Comparison of ENCODE assay signal across 21 cellular contexts in the genomic region with DNA sequence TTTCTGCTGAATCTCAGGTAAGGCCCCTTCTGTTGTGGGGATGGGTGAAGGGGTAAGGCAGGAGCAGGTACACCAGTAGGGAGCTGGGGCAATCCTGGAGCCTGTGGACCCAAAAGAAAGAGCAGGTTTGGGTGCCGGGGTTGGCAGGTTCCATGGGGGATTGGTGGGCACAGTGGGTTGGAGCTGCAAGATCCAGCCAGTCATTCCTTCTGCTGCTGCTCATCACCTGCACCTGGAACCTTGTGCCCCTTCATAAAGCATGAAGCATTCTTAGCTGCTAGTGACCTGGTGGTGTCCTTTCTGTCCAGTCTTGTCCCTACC. TPM values are rescaled to one million over a fixed set of nuclear protein-coding genes. Genes with fewer than 3 reads are reported as not detected.
DNase-seq lines count a peak whose midpoint lies in the region; ATAC-seq and TF ChIP-seq lines count a peak whose summit lies in the region.
"Had no signal": no experiment of that assay in that cellular context is flagged by ENCODE, and none has a peak within 500 bp of the region (broad histone marks: within the 10 kb centered on the region; RNA-seq: fewer than 3 reads in every experiment).

No MANE protein-coding gene starts in this region.

- H3K4me1 Mint-ChIP-seq in endodermal cell = no peaks in the 10 kb centered on the region
- H3K4me1 Mint-ChIP-seq: CD14-positive monocyte; CD8-positive, alpha-beta memory T cell had no signal

- no peaks in the 10 kb centered on the region for H3K36me3 Mint-ChIP-seq in endodermal cell (ENCODE audit: low read depth)
- H3K36me3 Mint-ChIP-seq: CD14-positive monocyte; CD8-positive, alpha-beta memory T cell had no signal

- H3K36me3 ChIP-seq in heart right ventricle (no peaks in the 10 kb centered on the region), heart left ventricle (no peaks in the 10 kb centered on the region), endodermal cell (ENCODE audit: control insufficient read depth, insufficient read depth, low read length) (no peaks in the 10 kb centered on the region), neuronal stem cell (replicated peaks in 1 of 2; ENCODE audit: control insufficient read depth in 2 of 2, insufficient read depth in 2 of 2, low read length in 2 of 2) (peaks cover 0 to 8% of the 10 kb centered on the region in 2 donors)
- H3K36me3 ChIP-seq: BE2C had no signal

- DNase-seq in heart right ventricle (no peak), heart left ventricle (no peak), endodermal cell (peak; percentile 17), neuronal stem cell (ENCODE audit: low spot score) (no peak), RWPE1 (ENCODE audit: low spot score) (no peak), lower leg skin (ENCODE audit: low spot score in 2 of 2) (no peak)
- DNase-seq: BE2C; CD8-positive, alpha-beta memory T cell; DMS 273 treated with DMSO at 0.1 percent for 48 hours; DMS79 treated with DMSO at 0.1 percent for 48 hours; GF-D8; HCEC 1CT; MM.1S; NCI-H2081; NCI-H2171; NCI-H510A; NCI-H69 had no signal

- TF ChIP-seq POLR2A in heart left ventricle (IDR thresholded peaks at IDR 0.05) = no peak
- no peak for TF ChIP-seq POLR2A in lower leg skin (IDR thresholded peaks at IDR 0.05)

- intact Hi-C loops in heart right ventricle (cut with DNase I) = loop anchor here in 1 of 10 donors (10.0 kb wide), 2 partner anchors 72 to 142 kb away; no protein-coding TSS in a partner anchor
- intact Hi-C loops in heart left ventricle (cut with DNase I) = loop anchor here in 2 of 10 donors (5.0 to 10.0 kb wide), 2 partner anchors 142 to 145 kb away; no protein-coding TSS in a partner anchor
- intact Hi-C loops in lower leg skin (cut with DNase I; ENCODE audit: low total_unique reads) = no loop called here

- peaks cover 10% of the 10 kb centered on the region for H3K27me3 Mint-ChIP-seq in endodermal cell (ENCODE audit: insufficient read depth)

- H2BK15ac ChIP-seq in neuronal stem cell (ENCODE audit: low read length) = no peak overlapping the region

- no peak overlapping the region for H2AFZ ChIP-seq in neuronal stem cell (ENCODE audit: low read length)
- H2AFZ ChIP-seq: GM23338 had no signal

- H3K4me1 ChIP-seq in heart right ventricle (peaks cover 4 to 68% (median 34%) of the 10 kb centered on the region in 9 donors), heart left ventricle (peaks cover 0 to 67% (median 15%) of the 10 kb centered on the region in 12 donors), endodermal cell (ENCODE audit: control insufficient read depth, insufficient read depth, low read length) (no peaks in the 10 kb centered on the region), neuronal stem cell (ENCODE audit: control insufficient read depth in 2 of 2, insufficient read depth in 1 of 2, low read depth in 1 of 2, low read length in 2 of 2) (peaks cover 0 to 7% of the 10 kb centered on the region in 2 donors)
- H3K4me1 ChIP-seq: BE2C had no signal

- H3K14ac ChIP-seq in neuronal stem cell (ENCODE audit: low read length) = no peak overlapping the region

- H2AK5ac ChIP-seq in neuronal stem cell (ENCODE audit: low read depth, low read length) = no peak overlapping the region

- H3K9me3 ChIP-seq in heart right ventricle = peaks cover 0 to 23% (median 3%) of the 10 kb centered on the region in 11 donors
- H3K9me3 ChIP-seq in heart left ventricle = peaks cover 0 to 24% (median 6%) of the 10 kb centered on the region in 12 donors
- H3K9me3 ChIP-seq in endodermal cell (ENCODE audit: control insufficient read depth, low read length) = no peaks in the 10 kb centered on the region
- H3K9me3 ChIP-seq in neuronal stem cell (replicated peaks in 1 of 2; ENCODE audit: control insufficient read depth in 2 of 2, insufficient read depth in 1 of 2, low read depth in 1 of 2, low read length in 2 of 2) = peaks cover 0 to 6% of the 10 kb centered on the region in 2 donors
- H3K9me3 ChIP-seq: BE2C had no signal

- no peak overlapping the region for H4K8ac ChIP-seq in neuronal stem cell (ENCODE audit: low read depth, low read length)

- H3K79me1 ChIP-seq in neuronal stem cell (ENCODE audit: low read depth, low read length) = peaks cover 9% of the 10 kb centered on the region

- H2BK5ac ChIP-seq in neuronal stem cell (ENCODE audit: low read length) = no peak overlapping the region

- peak overlapping the region; percentile 19 for H3K18ac ChIP-seq in neuronal stem cell (ENCODE audit: low read length)

- POLR2A ChIA-PET in RWPE1 (lab: Yijun Ruan, JAX; ENCODE audit: low non-redundant PET) = no interaction called here

- H3K27me3 ChIP-seq in heart right ventricle = no peaks in the 10 kb centered on the region
- no peaks in the 10 kb centered on the region for H3K27me3 ChIP-seq in heart left ventricle
- no peaks in the 10 kb centered on the region for H3K27me3 ChIP-seq in endodermal cell (ENCODE audit: control insufficient read depth, insufficient read depth, low read length, poor library complexity, severe bottlenecking)
- no peaks in the 10 kb centered on the region for H3K27me3 ChIP-seq in neuronal stem cell (ENCODE audit: control insufficient read depth in 3 of 3, insufficient read depth in 3 of 3, low read depth in 1 of 3, low read length in 3 of 3)
- H3K27me3 ChIP-seq: BE2C had no signal

- H3K4me3 Mint-ChIP-seq in endodermal cell = no peak overlapping the region
- H3K4me3 Mint-ChIP-seq: CD14-positive monocyte; CD8-positive, alpha-beta memory T cell; GM23338 had no signal

- H2BK120ac ChIP-seq in neuronal stem cell (ENCODE audit: low read depth, low read length) = no peak overlapping the region

- no peak for TF ChIP-seq CTCF in heart right ventricle (IDR thresholded peaks at IDR 0.05)
- TF ChIP-seq CTCF in heart left ventricle (IDR thresholded peaks at IDR 0.05) = no peak
- no peak for TF ChIP-seq CTCF in endodermal cell (conservative IDR thresholded peaks at IDR 0.05)
- no peak for TF ChIP-seq CTCF in RWPE1 (conservative IDR thresholded peaks at IDR 0.05; ENCODE audit: low read depth)
- no peak for TF ChIP-seq CTCF in lower leg skin (IDR thresholded peaks at IDR 0.05)

- peaks cover 13% of the 10 kb centered on the region for H3K9me3 Mint-ChIP-seq in endodermal cell

- 85% methylated on average over 1 of the region's 1 CpG for WGBS in heart right ventricle, 2 donors
- WGBS in heart left ventricle, 4 donors = 88 to 100% (median 95%) methylated on average over 1 of the region's 1 CpG
- 100% methylated on average over 1 of the region's 1 CpG; no CpG with 5 or more reads in 1 of the 2 experiments for WGBS in endodermal cell (ENCODE audit: insufficient coverage in 1 of 2, insufficient read length in 1 of 2), 2 experiments
- no CpG with 5 or more reads among the region's 1 CpG for WGBS in neuronal stem cell (ENCODE audit: extremely low coverage in 2 of 2, insufficient read length in 2 of 2, insufficient replicate concordance in 1 of 2), 2 donors
- WGBS in lower leg skin, 2 donors = 86 to 94% methylated on average over 1 of the region's 1 CpG

- H3K27ac ChIP-seq in heart right ventricle = peak overlapping the region in 6 of 10 donors; percentile 34 to 58 (median 44)
- peak overlapping the region in 3 of 12 donors; percentile 58 to 83 (median 61) for H3K27ac ChIP-seq in heart left ventricle
- H3K27ac ChIP-seq in endodermal cell (ENCODE audit: low read depth, low read length) = no peak overlapping the region
- H3K27ac ChIP-seq in neuronal stem cell (replicated peaks; ENCODE audit: low read length) = no peak overlapping the region
- H3K27ac ChIP-seq in RWPE1 = no peak overlapping the region
- H3K27ac ChIP-seq: KMS-11 had no signal

- H3K4me2 ChIP-seq in neuronal stem cell (ENCODE audit: insufficient read depth, low read length, poor library complexity, severe bottlenecking) = no peak overlapping the region
- H3K4me2 ChIP-seq: GM23338, KMS-11 had no signal

- no peak overlapping the region for H4K91ac ChIP-seq in neuronal stem cell (ENCODE audit: low read depth, low read length, poor library complexity)

- no peak overlapping the region for H2BK12ac ChIP-seq in neuronal stem cell (ENCODE audit: low read length)

- ATAC-seq in heart right ventricle (peak in 3 of 8 donors; percentile 6 to 14 (median 10)), heart left ventricle (no peak), HG02678 (IDR thresholded peaks at IDR 0.05; ENCODE audit: unreplicated experiment) (no peak)
- ATAC-seq: GM23338 had no signal

- H3K4me3 ChIP-seq in heart right ventricle = no peak overlapping the region
- no peak overlapping the region for H3K4me3 ChIP-seq in heart left ventricle
- no peak overlapping the region for H3K4me3 ChIP-seq in endodermal cell (ENCODE audit: low read length)
- no peak overlapping the region for H3K4me3 ChIP-seq in neuronal stem cell (ENCODE audit: low read length in 2 of 2)
- no peak overlapping the region for H3K4me3 ChIP-seq in lower leg skin (ENCODE audit: low read depth, poor library complexity, severe bottlenecking)
- H3K4me3 ChIP-seq: GM23338 had no signal

- no peak overlapping the region for H3K4ac ChIP-seq in neuronal stem cell (ENCODE audit: low read length)

- H3K9ac ChIP-seq in endodermal cell (ENCODE audit: extremely low read depth, low read length, poor library complexity, severe bottlenecking) (no peak overlapping the region), neuronal stem cell (ENCODE audit: low read depth, low read length, poor library complexity) (no peak overlapping the region)
- H3K9ac ChIP-seq: KMS-11 had no signal

- CTCF ChIA-PET in RWPE1 (lab: Yijun Ruan, JAX) = no interaction called here

- peak overlapping the region; percentile 53 for H3K23ac ChIP-seq in neuronal stem cell (ENCODE audit: low read depth, low read length, poor library complexity)

- no peak overlapping the region for H3K27ac Mint-ChIP-seq in endodermal cell
- H3K27ac Mint-ChIP-seq: CD14-positive monocyte; CD8-positive, alpha-beta memory T cell; GM23338 had no signal

RNA-seq across cellular contexts. Expression of a gene that starts 24.9 kb away (rescaled TPM):
- total RNA-seq in heart right ventricle (100 to 1,000 TPM; 280 to 484 (median 406) TPM), heart left ventricle (100 to 1,000 TPM; 118 to 532 (median 285) TPM), endodermal cell (1 to 10 TPM; 2.8 to 3.1 TPM), lower leg skin (10 to 100 TPM in 1 of 4 donors, 1 to 10 TPM in 3; 5.3 to 15.1 (median 7.8) TPM)
- polyA plus RNA-seq in heart right ventricle (100 to 1,000 TPM in 1 of 2 donors, 10 to 100 TPM in 1; 81.8 to 298 TPM), heart left ventricle (100 to 1,000 TPM; 109 to 204 TPM)
- polyA plus RNA-seq in endodermal cell (2013, experiment 1 of 2) = 20.7 TPM
- 21.9 TPM for polyA plus RNA-seq in endodermal cell (2013, experiment 2 of 2)
- 32.6 TPM for polyA plus RNA-seq in neuronal stem cell (2013, experiment 1 of 2)
- 31.7 TPM for polyA plus RNA-seq in neuronal stem cell (2013, experiment 2 of 2)
- total RNA-seq: CD8-positive, alpha-beta memory T cell had no signal
- polyA plus RNA-seq: CD14-positive monocyte; CD8-positive, alpha-beta memory T cell had no signal

Comparison
In these comparisons a context has a peak if more than half of its experiments do, and no peak if none do; other contexts are left out.
1. H3K27ac ChIP-seq: peak in heart right ventricle (6 of 10); none in endodermal cell (single experiment), neuronal stem cell (single experiment) and RWPE1 (single experiment).
2. RNA of a gene that starts 24.9 kb away (total RNA-seq): 280 to 484 TPM in heart right ventricle and 118 to 532 TPM in heart left ventricle; 5.3 to 15.1 TPM in lower leg skin and 2.8 to 3.1 TPM in endodermal cell; every median in the first group is over 4 times any median in the second.